ENCODE assay signal across 1 cellular context in the genomic region with DNA sequence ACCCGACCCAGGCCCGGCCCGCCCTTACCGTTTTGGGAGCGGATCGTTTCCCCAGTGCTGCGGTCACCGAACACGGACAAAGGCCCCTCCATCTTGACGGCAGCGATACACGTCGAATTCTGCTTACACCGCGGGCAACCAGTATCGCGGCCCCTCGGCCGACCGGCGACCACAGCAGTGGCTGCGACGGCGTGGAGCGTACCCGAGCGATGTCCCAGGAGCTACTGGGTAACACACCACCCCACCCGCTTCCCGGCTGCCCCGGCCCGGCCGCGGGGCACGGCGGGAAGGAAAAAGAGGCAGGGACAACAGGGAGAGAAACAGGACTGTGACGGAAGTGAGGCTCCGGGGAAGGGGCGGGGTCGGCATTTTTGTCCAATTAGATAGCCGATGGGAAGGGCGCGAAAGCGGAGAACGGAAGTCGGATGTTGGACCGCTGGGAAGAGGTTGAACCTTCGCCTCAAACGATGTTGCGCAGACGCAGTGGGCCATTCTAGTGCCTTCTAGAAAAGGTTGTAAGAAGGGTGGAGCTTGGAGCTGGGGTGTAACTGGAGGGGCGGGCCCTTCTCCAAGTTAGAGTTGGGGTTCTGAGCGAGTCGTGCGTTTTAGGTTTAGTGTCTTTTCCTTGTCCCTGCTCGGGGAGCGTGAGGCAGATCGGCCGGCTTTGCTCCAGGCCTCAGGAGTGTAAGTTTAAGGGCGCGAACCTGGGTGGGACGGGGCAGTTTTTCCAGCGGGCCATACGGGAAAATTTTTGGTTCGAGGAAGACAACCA.
TF ChIP-seq lines count a peak whose summit lies in the region.

A gene (minus strand): TSS at position 226 of the 772 bp plus-strand sequence. CDS start 134 bp downstream, at position 92.

TF ChIP-seq in HepG2, 621 proteins besides CTCF, POLR2A, EP300 and RAD21 (continued from another document and continues in another):
- TF ChIP-seq, protein P1, sequence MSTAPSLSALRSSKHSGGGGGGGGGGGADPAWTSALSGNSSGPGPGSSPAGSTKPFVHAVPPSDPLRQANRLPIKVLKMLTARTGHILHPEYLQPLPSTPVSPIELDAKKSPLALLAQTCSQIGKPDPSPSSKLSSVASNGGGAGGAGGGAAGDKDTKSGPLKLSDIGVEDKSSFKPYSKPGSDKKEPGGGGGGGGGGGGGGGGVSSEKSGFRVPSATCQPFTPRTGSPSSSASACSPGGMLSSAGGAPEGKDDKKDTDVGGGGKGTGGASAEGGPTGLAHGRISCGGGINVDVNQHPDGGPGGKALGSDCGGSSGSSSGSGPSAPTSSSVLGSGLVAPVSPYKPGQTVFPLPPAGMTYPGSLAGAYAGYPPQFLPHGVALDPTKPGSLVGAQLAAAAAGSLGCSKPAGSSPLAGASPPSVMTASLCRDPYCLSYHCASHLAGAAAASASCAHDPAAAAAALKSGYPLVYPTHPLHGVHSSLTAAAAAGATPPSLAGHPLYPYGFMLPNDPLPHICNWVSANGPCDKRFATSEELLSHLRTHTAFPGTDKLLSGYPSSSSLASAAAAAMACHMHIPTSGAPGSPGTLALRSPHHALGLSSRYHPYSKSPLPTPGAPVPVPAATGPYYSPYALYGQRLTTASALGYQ (CRISPR knock-in tag; IDR thresholded peaks at IDR 0.05): 0 out of 2 replicates have a peak, but pooled peaks have one; percentile 9
- TF ChIP-seq MTF1 (CRISPR knock-in tag; IDR thresholded peaks at IDR 0.05) (no peak; the same call in 1 of the 2 replicates), ZNF224 (CRISPR knock-in tag; IDR thresholded peaks at IDR 0.05) (peak; percentile 92), SMARCE1 (IDR thresholded peaks at IDR 0.05; ENCODE audit: borderline replicate concordance) (no peak), MAZ (IDR thresholded peaks at IDR 0.05; ENCODE audit: borderline replicate concordance, low read depth, low read length) (0 out of 2 replicates have a peak, but pooled peaks have one; percentile 59), MAZ (CRISPR knock-in tag; IDR thresholded peaks at IDR 0.05; ENCODE audit: low read depth) (peak; percentile 51), GATA4 (IDR thresholded peaks at IDR 0.05; ENCODE audit: borderline replicate concordance, low read depth) (peak; percentile 88), ZMYM2 (CRISPR knock-in tag; IDR thresholded peaks at IDR 0.05) (peak; percentile 79), ETV5 (CRISPR knock-in tag; IDR thresholded peaks at IDR 0.05; ENCODE audit: borderline replicate concordance) (peak; percentile 69), CREM (IDR thresholded peaks at IDR 0.05) (peak; percentile 85), CREM (CRISPR knock-in tag; IDR thresholded peaks at IDR 0.05) (no peak), ZNF563 (CRISPR knock-in tag; IDR thresholded peaks at IDR 0.05) (no peak), HNRNPLL (IDR thresholded peaks at IDR 0.05; ENCODE audit: low read depth, low read length, poor library complexity, severe bottlenecking) (no peak), KLF12 (CRISPR knock-in tag; IDR thresholded peaks at IDR 0.05; ENCODE audit: borderline replicate concordance) (no peak), ZNF776 (CRISPR knock-in tag; IDR thresholded peaks at IDR 0.05) (peak; percentile 91), GTF2F1 (IDR thresholded peaks at IDR 0.05; ENCODE audit: low read length) (peak; percentile 86), THYN1 (CRISPR knock-in tag; IDR thresholded peaks at IDR 0.05; ENCODE audit: borderline replicate concordance, low read depth) (no peak), ARNT (IDR thresholded peaks at IDR 0.05) (no peak), ZFP1 (CRISPR knock-in tag; IDR thresholded peaks at IDR 0.05) (peak; percentile 27; the same call in 1 of the 2 replicates), FOSL1 (CRISPR knock-in tag; IDR thresholded peaks at IDR 0.05; ENCODE audit: borderline replicate concordance) (no peak), DPF2 (CRISPR knock-in tag; IDR thresholded peaks at IDR 0.05; ENCODE audit: borderline replicate concordance, low read depth) (no peak), RARA (CRISPR knock-in tag; IDR thresholded peaks at IDR 0.05) (peak; percentile 39; the same call in 1 of the 2 replicates)
- TF ChIP-seq, protein P2, sequence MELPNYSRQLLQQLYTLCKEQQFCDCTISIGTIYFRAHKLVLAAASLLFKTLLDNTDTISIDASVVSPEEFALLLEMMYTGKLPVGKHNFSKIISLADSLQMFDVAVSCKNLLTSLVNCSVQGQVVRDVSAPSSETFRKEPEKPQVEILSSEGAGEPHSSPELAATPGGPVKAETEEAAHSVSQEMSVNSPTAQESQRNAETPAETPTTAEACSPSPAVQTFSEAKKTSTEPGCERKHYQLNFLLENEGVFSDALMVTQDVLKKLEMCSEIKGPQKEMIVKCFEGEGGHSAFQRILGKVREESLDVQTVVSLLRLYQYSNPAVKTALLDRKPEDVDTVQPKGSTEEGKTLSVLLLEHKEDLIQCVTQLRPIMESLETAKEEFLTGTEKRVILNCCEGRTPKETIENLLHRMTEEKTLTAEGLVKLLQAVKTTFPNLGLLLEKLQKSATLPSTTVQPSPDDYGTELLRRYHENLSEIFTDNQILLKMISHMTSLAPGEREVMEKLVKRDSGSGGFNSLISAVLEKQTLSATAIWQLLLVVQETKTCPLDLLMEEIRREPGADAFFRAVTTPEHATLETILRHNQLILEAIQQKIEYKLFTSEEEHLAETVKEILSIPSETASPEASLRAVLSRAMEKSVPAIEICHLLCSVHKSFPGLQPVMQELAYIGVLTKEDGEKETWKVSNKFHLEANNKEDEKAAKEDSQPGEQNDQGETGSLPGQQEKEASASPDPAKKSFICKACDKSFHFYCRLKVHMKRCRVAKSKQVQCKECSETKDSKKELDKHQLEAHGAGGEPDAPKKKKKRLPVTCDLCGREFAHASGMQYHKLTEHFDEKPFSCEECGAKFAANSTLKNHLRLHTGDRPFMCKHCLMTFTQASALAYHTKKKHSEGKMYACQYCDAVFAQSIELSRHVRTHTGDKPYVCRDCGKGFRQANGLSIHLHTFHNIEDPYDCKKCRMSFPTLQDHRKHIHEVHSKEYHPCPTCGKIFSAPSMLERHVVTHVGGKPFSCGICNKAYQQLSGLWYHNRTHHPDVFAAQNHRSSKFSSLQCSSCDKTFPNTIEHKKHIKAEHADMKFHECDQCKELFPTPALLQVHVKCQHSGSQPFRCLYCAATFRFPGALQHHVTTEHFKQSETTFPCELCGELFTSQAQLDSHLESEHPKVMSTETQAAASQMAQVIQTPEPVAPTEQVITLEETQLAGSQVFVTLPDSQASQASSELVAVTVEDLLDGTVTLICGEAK (IDR thresholded peaks at IDR 0.05): peak; percentile 84
- TF ChIP-seq, protein P2 (CRISPR knock-in tag; IDR thresholded peaks at IDR 0.05): no peak
- TF ChIP-seq, protein P3, sequence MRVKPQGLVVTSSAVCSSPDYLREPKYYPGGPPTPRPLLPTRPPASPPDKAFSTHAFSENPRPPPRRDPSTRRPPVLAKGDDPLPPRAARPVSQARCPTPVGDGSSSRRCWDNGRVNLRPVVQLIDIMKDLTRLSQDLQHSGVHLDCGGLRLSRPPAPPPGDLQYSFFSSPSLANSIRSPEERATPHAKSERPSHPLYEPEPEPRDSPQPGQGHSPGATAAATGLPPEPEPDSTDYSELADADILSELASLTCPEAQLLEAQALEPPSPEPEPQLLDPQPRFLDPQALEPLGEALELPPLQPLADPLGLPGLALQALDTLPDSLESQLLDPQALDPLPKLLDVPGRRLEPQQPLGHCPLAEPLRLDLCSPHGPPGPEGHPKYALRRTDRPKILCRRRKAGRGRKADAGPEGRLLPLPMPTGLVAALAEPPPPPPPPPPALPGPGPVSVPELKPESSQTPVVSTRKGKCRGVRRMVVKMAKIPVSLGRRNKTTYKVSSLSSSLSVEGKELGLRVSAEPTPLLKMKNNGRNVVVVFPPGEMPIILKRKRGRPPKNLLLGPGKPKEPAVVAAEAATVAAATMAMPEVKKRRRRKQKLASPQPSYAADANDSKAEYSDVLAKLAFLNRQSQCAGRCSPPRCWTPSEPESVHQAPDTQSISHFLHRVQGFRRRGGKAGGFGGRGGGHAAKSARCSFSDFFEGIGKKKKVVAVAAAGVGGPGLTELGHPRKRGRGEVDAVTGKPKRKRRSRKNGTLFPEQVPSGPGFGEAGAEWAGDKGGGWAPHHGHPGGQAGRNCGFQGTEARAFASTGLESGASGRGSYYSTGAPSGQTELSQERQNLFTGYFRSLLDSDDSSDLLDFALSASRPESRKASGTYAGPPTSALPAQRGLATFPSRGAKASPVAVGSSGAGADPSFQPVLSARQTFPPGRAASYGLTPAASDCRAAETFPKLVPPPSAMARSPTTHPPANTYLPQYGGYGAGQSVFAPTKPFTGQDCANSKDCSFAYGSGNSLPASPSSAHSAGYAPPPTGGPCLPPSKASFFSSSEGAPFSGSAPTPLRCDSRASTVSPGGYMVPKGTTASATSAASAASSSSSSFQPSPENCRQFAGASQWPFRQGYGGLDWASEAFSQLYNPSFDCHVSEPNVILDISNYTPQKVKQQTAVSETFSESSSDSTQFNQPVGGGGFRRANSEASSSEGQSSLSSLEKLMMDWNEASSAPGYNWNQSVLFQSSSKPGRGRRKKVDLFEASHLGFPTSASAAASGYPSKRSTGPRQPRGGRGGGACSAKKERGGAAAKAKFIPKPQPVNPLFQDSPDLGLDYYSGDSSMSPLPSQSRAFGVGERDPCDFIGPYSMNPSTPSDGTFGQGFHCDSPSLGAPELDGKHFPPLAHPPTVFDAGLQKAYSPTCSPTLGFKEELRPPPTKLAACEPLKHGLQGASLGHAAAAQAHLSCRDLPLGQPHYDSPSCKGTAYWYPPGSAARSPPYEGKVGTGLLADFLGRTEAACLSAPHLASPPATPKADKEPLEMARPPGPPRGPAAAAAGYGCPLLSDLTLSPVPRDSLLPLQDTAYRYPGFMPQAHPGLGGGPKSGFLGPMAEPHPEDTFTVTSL (CRISPR knock-in tag; IDR thresholded peaks at IDR 0.05; ENCODE audit: borderline replicate concordance): no peak
- TF ChIP-seq, protein P4, sequence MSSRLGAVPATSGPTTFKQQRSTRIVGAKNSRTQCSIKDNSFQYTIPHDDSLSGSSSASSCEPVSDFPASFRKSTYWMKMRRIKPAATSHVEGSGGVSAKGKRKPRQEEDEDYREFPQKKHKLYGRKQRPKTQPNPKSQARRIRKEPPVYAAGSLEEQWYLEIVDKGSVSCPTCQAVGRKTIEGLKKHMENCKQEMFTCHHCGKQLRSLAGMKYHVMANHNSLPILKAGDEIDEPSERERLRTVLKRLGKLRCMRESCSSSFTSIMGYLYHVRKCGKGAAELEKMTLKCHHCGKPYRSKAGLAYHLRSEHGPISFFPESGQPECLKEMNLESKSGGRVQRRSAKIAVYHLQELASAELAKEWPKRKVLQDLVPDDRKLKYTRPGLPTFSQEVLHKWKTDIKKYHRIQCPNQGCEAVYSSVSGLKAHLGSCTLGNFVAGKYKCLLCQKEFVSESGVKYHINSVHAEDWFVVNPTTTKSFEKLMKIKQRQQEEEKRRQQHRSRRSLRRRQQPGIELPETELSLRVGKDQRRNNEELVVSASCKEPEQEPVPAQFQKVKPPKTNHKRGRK (CRISPR knock-in tag; IDR thresholded peaks at IDR 0.05): no peak
- TF ChIP-seq, protein P5, sequence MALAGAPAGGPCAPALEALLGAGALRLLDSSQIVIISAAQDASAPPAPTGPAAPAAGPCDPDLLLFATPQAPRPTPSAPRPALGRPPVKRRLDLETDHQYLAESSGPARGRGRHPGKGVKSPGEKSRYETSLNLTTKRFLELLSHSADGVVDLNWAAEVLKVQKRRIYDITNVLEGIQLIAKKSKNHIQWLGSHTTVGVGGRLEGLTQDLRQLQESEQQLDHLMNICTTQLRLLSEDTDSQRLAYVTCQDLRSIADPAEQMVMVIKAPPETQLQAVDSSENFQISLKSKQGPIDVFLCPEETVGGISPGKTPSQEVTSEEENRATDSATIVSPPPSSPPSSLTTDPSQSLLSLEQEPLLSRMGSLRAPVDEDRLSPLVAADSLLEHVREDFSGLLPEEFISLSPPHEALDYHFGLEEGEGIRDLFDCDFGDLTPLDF (CRISPR knock-in tag; IDR thresholded peaks at IDR 0.05): peak; percentile 100
- TF ChIP-seq, protein P6, sequence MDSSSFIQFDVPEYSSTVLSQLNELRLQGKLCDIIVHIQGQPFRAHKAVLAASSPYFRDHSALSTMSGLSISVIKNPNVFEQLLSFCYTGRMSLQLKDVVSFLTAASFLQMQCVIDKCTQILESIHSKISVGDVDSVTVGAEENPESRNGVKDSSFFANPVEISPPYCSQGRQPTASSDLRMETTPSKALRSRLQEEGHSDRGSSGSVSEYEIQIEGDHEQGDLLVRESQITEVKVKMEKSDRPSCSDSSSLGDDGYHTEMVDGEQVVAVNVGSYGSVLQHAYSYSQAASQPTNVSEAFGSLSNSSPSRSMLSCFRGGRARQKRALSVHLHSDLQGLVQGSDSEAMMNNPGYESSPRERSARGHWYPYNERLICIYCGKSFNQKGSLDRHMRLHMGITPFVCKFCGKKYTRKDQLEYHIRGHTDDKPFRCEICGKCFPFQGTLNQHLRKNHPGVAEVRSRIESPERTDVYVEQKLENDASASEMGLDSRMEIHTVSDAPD (CRISPR knock-in tag; IDR thresholded peaks at IDR 0.05): peak; percentile 79; the same call in 1 of the 2 replicates
- TF ChIP-seq, protein P7, sequence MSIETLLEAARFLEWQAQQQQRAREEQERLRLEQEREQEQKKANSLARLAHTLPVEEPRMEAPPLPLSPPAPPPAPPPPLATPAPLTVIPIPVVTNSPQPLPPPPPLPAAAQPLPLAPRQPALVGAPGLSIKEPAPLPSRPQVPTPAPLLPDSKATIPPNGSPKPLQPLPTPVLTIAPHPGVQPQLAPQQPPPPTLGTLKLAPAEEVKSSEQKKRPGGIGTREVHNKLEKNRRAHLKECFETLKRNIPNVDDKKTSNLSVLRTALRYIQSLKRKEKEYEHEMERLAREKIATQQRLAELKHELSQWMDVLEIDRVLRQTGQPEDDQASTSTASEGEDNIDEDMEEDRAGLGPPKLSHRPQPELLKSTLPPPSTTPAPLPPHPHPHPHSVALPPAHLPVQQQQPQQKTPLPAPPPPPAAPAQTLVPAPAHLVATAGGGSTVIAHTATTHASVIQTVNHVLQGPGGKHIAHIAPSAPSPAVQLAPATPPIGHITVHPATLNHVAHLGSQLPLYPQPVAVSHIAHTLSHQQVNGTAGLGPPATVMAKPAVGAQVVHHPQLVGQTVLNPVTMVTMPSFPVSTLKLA (IDR thresholded peaks at IDR 0.05): peak; percentile 67
